In genomic region chr2:229922449-229923386, GRCh38 we compare ENCODE assay signal across 8 cellular contexts. TPM values are rescaled to one million over a fixed set of nuclear protein-coding genes. Genes with fewer than 3 reads are reported as not detected.
A peak's percentile ranks its signal among the peaks of the same experiment; 100 is the strongest.
DNase-seq lines count a peak whose midpoint lies in the region; ATAC-seq lines count a peak whose summit lies in the region.

A gene with protein sequence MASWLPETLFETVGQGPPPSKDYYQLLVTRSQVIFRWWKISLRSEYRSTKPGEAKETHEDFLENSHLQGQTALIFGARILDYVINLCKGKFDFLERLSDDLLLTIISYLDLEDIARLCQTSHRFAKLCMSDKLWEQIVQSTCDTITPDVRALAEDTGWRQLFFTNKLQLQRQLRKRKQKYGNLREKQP (plus strand): TSS chr2:229922503. CDS start chr2:229922514, 11 bp downstream.

- H2AFZ ChIP-seq in GM23248 = peak within 1 kb of the TSS; percentile 91
- peak within 1 kb of the TSS; percentile 97 for H2AFZ ChIP-seq in Karpas-422 (ENCODE audit: low read length)

- H3K4me1 ChIP-seq in ES-I3 (ENCODE audit: insufficient read depth, low read length) = no peaks in the 10 kb centered on the region
- peaks cover 11% of the 10 kb centered on the region for H3K4me1 ChIP-seq in GM23248 (ENCODE audit: insufficient read depth)
- peaks cover 22% of the 10 kb centered on the region for H3K4me1 ChIP-seq in Karpas-422 (ENCODE audit: low read length)

- no peaks in the 10 kb centered on the region for H3K9me3 ChIP-seq in ES-I3 (ENCODE audit: control insufficient read depth, insufficient read depth, low read length)
- no peaks in the 10 kb centered on the region for H3K9me3 ChIP-seq in GM23248 (ENCODE audit: low read depth)
- H3K9me3 ChIP-seq in Karpas-422 (ENCODE audit: low read length) = no peaks in the 10 kb centered on the region

- peaks cover 28% of the 10 kb centered on the region for H3F3A ChIP-seq in GM23248 (ENCODE audit: insufficient read depth)

- intact Hi-C loops in left ventricle myocardium superior (cut with micrococcal nuclease) = no loop called here

- H3K9ac ChIP-seq in ES-I3 (ENCODE audit: low read depth, low read length) (peak within 1 kb of the TSS; percentile 82), GM23248 (peak within 1 kb of the TSS; percentile 95), Karpas-422 (ENCODE audit: low read length) (peak within 1 kb of the TSS; percentile 93)

- H3K79me2 ChIP-seq in GM23248 (ENCODE audit: insufficient read depth) (peaks cover 80% of the 10 kb centered on the region), Karpas-422 (ENCODE audit: low read length) (peaks cover 46% of the 10 kb centered on the region)

- H3K9me2 ChIP-seq in GM23248 (ENCODE audit: insufficient read depth) (no peaks in the 10 kb centered on the region), Karpas-422 (replicated peaks; ENCODE audit: insufficient read depth, low read length) (no peaks in the 10 kb centered on the region)

- 0 to 2% methylated on average over 57 to 60 of the region's 61 CpGs for WGBS in GM23248 (ENCODE audit: low coverage in 1 of 2, low lambda C conversion rate in 2 of 2, missing lambda C conversion rate in 2 of 2), 2 experiments

- H3K27me3 ChIP-seq in GM23248 (replicated peaks; ENCODE audit: insufficient read depth) = no peaks in the 10 kb centered on the region
- H3K27me3 ChIP-seq in Karpas-422 (ENCODE audit: low read length) = no peaks in the 10 kb centered on the region

- H3K4me2 ChIP-seq in GM23248 (ENCODE audit: unreplicated experiment) = peak within 1 kb of the TSS; percentile 100
- H3K4me2 ChIP-seq in Karpas-422 (ENCODE audit: low read depth, low read length, poor library complexity, severe bottlenecking) = peak within 1 kb of the TSS; percentile 97

- H3K36me3 ChIP-seq in ES-I3 (ENCODE audit: insufficient read depth, low read length) (no peaks in the 10 kb centered on the region; the same call in 1 of the 2 replicates), GM23248 (ENCODE audit: low read depth) (no peaks in the 10 kb centered on the region; the same call in 1 of the 2 replicates), Karpas-422 (ENCODE audit: insufficient read depth, low read length) (peaks cover 11% of the 10 kb centered on the region)

- in situ Hi-C loops in GM23248 (cut with MboI) = no loop called here

- H3K4me3 ChIP-seq in GM23248 (peak within 1 kb of the TSS; percentile 96), Karpas-422 (ENCODE audit: low read length) (peak within 1 kb of the TSS; percentile 86)

- no peaks in the 10 kb centered on the region; the same call in 1 of the 2 replicates for H4K20me1 ChIP-seq in GM23248 (ENCODE audit: insufficient read depth)
- H4K20me1 ChIP-seq in Karpas-422 (ENCODE audit: insufficient read depth, low read depth, low read length) = peaks cover 4% of the 10 kb centered on the region; the same call in 1 of the 2 replicates

- ATAC-seq in left ventricle myocardium superior = peak; percentile 84

- DNase-seq in GM23248 (peak; percentile 94), Karpas-422 (peak; percentile 94), SHP77 (lab: John Stamatoyannopoulos, UW) (peak; percentile 83 to 88), left ventricle myocardium superior (peak; percentile 91), retina (peak; percentile 99), KG1 (lab: John Stamatoyannopoulos, UW) (no peak)
- peak; percentile 79 for DNase-seq in activated naive CD8-positive, alpha-beta T cell treated with anti-CD3 and anti-CD28 coated beads, Interleukin-2, amount 50 U/mL, for 16 hours (ENCODE audit: low read depth, low spot score)

- H3K27ac ChIP-seq in GM23248 (peak within 1 kb of the TSS; percentile 96), Karpas-422 (ENCODE audit: low read length) (peak within 1 kb of the TSS; percentile 89)

RNA-seq across cellular contexts. Expression of the gene that starts here (rescaled TPM):
- total RNA-seq in GM23248 (2014; rRNA removed; shearing (Covaris generic)) = 2.3 and 5.3 TPM in 2 replicates
- 6.3 and 6.5 TPM in 2 replicates for polyA plus RNA-seq in GM23248 (2016; fragmentation: Nextera tagmentation; extraction: Ambion mirVana)
- total RNA-seq in Karpas-422 (2014; rRNA removed; shearing (Covaris generic); ENCODE audit: low replicate concordance) = 0.11 and 2.6 TPM in 2 replicates
- 0.55 TPM for total RNA-seq in left ventricle myocardium superior

Comparison
In these comparisons a context has a peak if more than half of its experiments do, and no peak if none do; other contexts are left out.
1. Peak in DNase-seq and ATAC-seq in left ventricle myocardium superior; RNA of the gene not detected or under 1 TPM.